9 cellular contexts compared by ENCODE assay signal in the genomic region with DNA sequence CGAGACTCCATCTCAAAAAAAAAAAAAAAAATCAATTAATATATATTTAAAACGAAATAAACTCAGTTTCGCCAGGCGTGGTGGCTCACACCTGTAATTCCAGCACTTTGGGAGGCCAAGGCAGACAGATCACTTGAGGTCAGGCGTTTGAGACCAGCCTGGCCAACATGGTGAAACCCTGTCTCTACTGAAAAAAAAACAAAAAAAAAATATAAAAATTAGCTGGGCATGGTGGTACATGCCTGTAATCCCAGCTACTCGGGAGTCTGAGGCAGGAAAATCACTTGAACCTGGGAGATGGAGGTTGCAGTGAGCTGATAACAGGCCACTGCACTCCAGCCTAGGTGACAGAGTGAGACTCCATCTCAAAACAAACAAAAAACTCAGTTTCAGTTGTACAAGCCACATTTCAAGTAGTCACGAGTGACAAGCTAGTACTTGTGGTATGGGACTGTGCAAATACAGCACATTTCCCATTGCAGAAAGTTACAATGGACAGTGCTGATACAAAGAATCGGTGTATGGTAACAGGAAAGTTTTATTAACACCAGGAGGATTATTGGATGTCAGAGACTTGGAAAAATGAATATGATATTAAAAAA. TPM values are rescaled to one million over a fixed set of nuclear protein-coding genes. Genes with fewer than 3 reads are reported as not detected.
DNase-seq lines count a peak whose midpoint lies in the region; ATAC-seq, FAIRE-seq and TF ChIP-seq lines count a peak whose summit lies in the region.
"Not testable (repeated sequence)": the region's sequence is repeated elsewhere in the genome, so short reads cannot be mapped to it uniquely, and the experiment has no call there.
"Had no signal": no experiment of that assay in that cellular context is flagged by ENCODE, and none has a peak within 500 bp of the region (broad histone marks: within the 10 kb centered on the region; RNA-seq: fewer than 3 reads in every experiment).

No MANE protein-coding gene starts in this region.

- not testable (repeated sequence) for H3K79me2 ChIP-seq in HCT116 (ENCODE audit: insufficient read depth, low read length); GM12878 (ENCODE audit: control insufficient read depth, insufficient read depth, low read length); osteoblast (ENCODE audit: insufficient read depth, low read length)

- intact Hi-C loops in HCT116 (cut with micrococcal nuclease); GM12878 (cut with micrococcal nuclease; ENCODE audit: unreplicated experiment); left lung (cut with DNase I): not testable (repeated sequence)

- POLR2A ChIA-PET in HCT116 (lab: Charles Lee): interaction anchor here (1.3 to 1.5 kb wide), 2 partner anchors 10 to 40 kb away, joined by 3 to 4 read pairs; no protein-coding TSS in a partner anchor
- POLR2A ChIA-PET in GM12878 (lab: Charles Lee): not testable (repeated sequence)

- not testable (repeated sequence) for H4K20me1 ChIP-seq in HCT116 (ENCODE audit: insufficient read depth); GM12878 (ENCODE audit: control insufficient read depth, insufficient read depth); osteoblast (ENCODE audit: insufficient read depth, low read length)

- TF ChIP-seq RAD21 in HCT116 (IDR thresholded peaks at IDR 0.05; ENCODE audit: low read depth); GM12878 (IDR thresholded peaks at IDR 0.05; ENCODE audit: insufficient read depth, low read depth, low read length): not testable (repeated sequence)

- whole genome bisulfite sequencing in GM12878 (ENCODE audit: insufficient coverage, insufficient replicate concordance, low lambda C conversion rate, missing lambda C conversion rate): 91% methylated on average over 8 of the region's 8 CpGs

- H3K4me1 ChIP-seq in HCT116 (ENCODE audit: control insufficient read depth in 1 of 2, insufficient read depth in 2 of 2, low read length in 2 of 2): peaks cover 7 to 16% of the 10 kb centered on the region in 2 experiments; a peak in 3 of 4 replicates
- H3K4me1 ChIP-seq in GM12878 (ENCODE audit: control insufficient read depth, insufficient read depth, low read length); left lung; osteoblast (ENCODE audit: insufficient read depth, low read length): not testable (repeated sequence)

- H3K27me3 ChIP-seq in HCT116 (ENCODE audit: insufficient read depth, low read length); GM12878 (replicated peaks in 1 of 2; ENCODE audit: control insufficient read depth in 2 of 2, insufficient read depth in 2 of 2, low read length in 1 of 2); left lung; osteoblast (ENCODE audit: insufficient read depth, low read length): not testable (repeated sequence)

- TF ChIP-seq EP300 in GM12878 (IDR thresholded peaks at IDR 0.05; ENCODE audit: borderline replicate concordance in 1 of 2, control insufficient read depth in 1 of 2, low read depth in 2 of 2, low read length in 2 of 2): not testable (repeated sequence)

- CTCF ChIA-PET in HCT116 (lab: Charles Lee): interaction anchor here (0.7 to 1.0 kb wide), 3 partner anchors 11 to 1283 kb away, joined by 3 read pairs; partner anchors contain the start of gene TRNAU1AP
- CTCF ChIA-PET in GM12878 (lab: Yijun Ruan, JAX): interaction anchor here (0.7 to 1.5 kb wide), 3 partner anchors 9 to 348 kb away, joined by 4 to 5 read pairs (median 4); no protein-coding TSS in a partner anchor

- not testable (repeated sequence) for H3K9ac ChIP-seq in HCT116 (ENCODE audit: low read length); GM12878 (ENCODE audit: control insufficient read depth, insufficient read depth, low read length)

- H3K9me2 ChIP-seq in HCT116 (ENCODE audit: insufficient read depth): not testable (repeated sequence)

- not testable (repeated sequence) for DNase-seq in HCT116 (ENCODE audit: low read depth, low spot score); GM12878 (ENCODE audit: low read depth, low spot score); left lung
- peak; percentile 41 for DNase-seq in NCI-H510A treated with DMSO at 0.1 percent for 48 hours (lab: John Stamatoyannopoulos, UW)
- DNase-seq in epithelial cell of esophagus (ENCODE audit: low read depth): peak; percentile 43
- peak; percentile 58 for DNase-seq in osteoblast (ENCODE audit: insufficient read length, low spot score, missing footprints)

- RAD21 ChIA-PET in HCT116 (lab: Charles Lee; ENCODE audit: low non-redundant PET in 1 of 2, low total read pairs in 2 of 2, uncharacterized antibody in 2 of 2, unreplicated experiment in 2 of 2) (interaction anchor here in 1 of 2 experiments (0.7 kb wide), 1 partner anchor 292 kb away, joined by 4 read pairs; no protein-coding TSS in a partner anchor), GM12878 (lab: Charles Lee; ENCODE audit: unreplicated experiment) (interaction anchor here (1.0 kb wide), 1 partner anchor 131 kb away, joined by 3 read pairs; no protein-coding TSS in a partner anchor)

- not testable (repeated sequence) for H3K9me3 ChIP-seq in HCT116 (ENCODE audit: control insufficient read depth in 1 of 2, insufficient read depth in 1 of 2, low read depth in 1 of 2, low read length in 2 of 2); GM12878 (replicated peaks; ENCODE audit: control insufficient read depth, insufficient read depth, low read length); left lung; osteoblast (ENCODE audit: low read depth, low read length)

- in situ Hi-C loops in GM12878 (cut with MboI): not testable (repeated sequence)

- ATAC-seq in HCT116: not testable (repeated sequence)
- ATAC-seq in GM12878: peak; percentile 15; the same call in 2 of the 3 replicates
- ATAC-seq in left lung: peak; percentile 90

- H3K36me3 ChIP-seq in HCT116 (ENCODE audit: control insufficient read depth in 1 of 2, insufficient read depth in 2 of 2, low read length in 2 of 2): peaks cover 14 to 17% of the 10 kb centered on the region in 2 experiments; a peak in 2 of 4 replicates
- H3K36me3 ChIP-seq in GM12878 (ENCODE audit: control insufficient read depth in 2 of 2, insufficient read depth in 2 of 2, low read length in 1 of 2): peaks cover 10 to 16% of the 10 kb centered on the region in 2 experiments; a peak in 3 of 4 replicates
- peaks cover 0 to 23% of the 10 kb centered on the region in 2 donors for H3K36me3 ChIP-seq in left lung
- peaks cover 12% of the 10 kb centered on the region for H3K36me3 ChIP-seq in osteoblast (ENCODE audit: insufficient read depth, low read length)

- not testable (repeated sequence) for TF ChIP-seq CTCF in 22Rv1 (IDR thresholded peaks at IDR 0.05); HCT116 (IDR thresholded peaks at IDR 0.05 in 2 of 3, conservative IDR thresholded peaks at IDR 0.05 in 1 of 3; ENCODE audit: borderline replicate concordance in 1 of 3, insufficient read depth in 1 of 3, low read depth in 2 of 3, low read length in 2 of 3); GM12878 (IDR thresholded peaks at IDR 0.05 in 2 of 3, conservative IDR thresholded peaks at IDR 0.05 in 1 of 3; ENCODE audit: control insufficient read depth in 2 of 3, extremely low read depth in 1 of 3, insufficient read depth in 1 of 3, low read depth in 3 of 3, low read length in 3 of 3); epithelial cell of esophagus (IDR thresholded peaks at IDR 0.05; ENCODE audit: insufficient read depth, low read depth, low read length, missing control alignments); left lung (IDR thresholded peaks at IDR 0.05); osteoblast (IDR thresholded peaks at IDR 0.05; ENCODE audit: extremely low read depth, low read depth, low read length)

- not testable (repeated sequence) for TF ChIP-seq POLR2A in HCT116 (IDR thresholded peaks at IDR 0.05; ENCODE audit: borderline replicate concordance, extremely low read depth, insufficient read depth, insufficient read length); GM12878 (IDR thresholded peaks at IDR 0.05; ENCODE audit: low read depth, low read length)

- H3K4me3 ChIP-seq in HCT116 (replicated peaks in 1 of 2; ENCODE audit: low read depth in 1 of 2, low read length in 2 of 2); GM12878; epithelial cell of esophagus (ENCODE audit: low read length); left lung; osteoblast (ENCODE audit: insufficient read depth, low read length): not testable (repeated sequence)

- H2AFZ ChIP-seq in HCT116 (ENCODE audit: low read depth, low read length, poor library complexity, severe bottlenecking); GM12878 (ENCODE audit: control insufficient read depth, low read depth, low read length); osteoblast (ENCODE audit: low read length): not testable (repeated sequence)

- not testable (repeated sequence) for BruUV-seq in HCT116 (replicated peaks; lab: Mats Ljungman, UMichigan); GM12878 (replicated peaks; lab: Mats Ljungman, UMichigan)

- FAIRE-seq in GM12878 (lab: Jason Lieb, UNC): not testable (repeated sequence)

- SMC1A ChIA-PET in GM12878 (lab: Charles Lee; ENCODE audit: uncharacterized antibody, unreplicated experiment): interaction anchor here (0.7 to 1.4 kb wide), 3 partner anchors 10 to 461 kb away, joined by 3 to 8 read pairs (median 3); no protein-coding TSS in a partner anchor

- H3K4me2 ChIP-seq in HCT116 (ENCODE audit: low read length); GM12878 (ENCODE audit: control insufficient read depth, insufficient read depth); osteoblast (ENCODE audit: insufficient read depth, low read length): not testable (repeated sequence)

- peak overlapping the region; percentile 55 for H3K27ac ChIP-seq in 22Rv1
- H3K27ac ChIP-seq in HCT116 (ENCODE audit: low read depth, low read length); GM12878 (ENCODE audit: control insufficient read depth, insufficient read depth); left lung; osteoblast (ENCODE audit: low read depth, low read length): not testable (repeated sequence)

RNA-seq across cellular contexts. Expression of gene TRNAU1AP, which starts 11.4 kb away (rescaled TPM):
- 29.7 TPM for total RNA-seq in HCT116 (2021; ENCODE audit: unreplicated experiment)
- 21.9 and 25.3 TPM in 2 replicates for polyA plus RNA-seq in HCT116 (2012)
- 99.4 and 101 TPM in 2 replicates for total RNA-seq in GM12878 (2013; cell fraction: nucleolus; rRNA removed)
- 24.3 and 28.2 TPM in 2 replicates for total RNA-seq in GM12878 (2014; rRNA removed)
- 26.2 and 29.5 TPM in 2 replicates for total RNA-seq in GM12878 (2014; rRNA removed; fragmentation: Illumina TruSeq; extraction: Trizol)
- 30.8 and 35.6 TPM in 2 replicates for total RNA-seq in GM12878 (2021)
- polyA plus RNA-seq in GM12878 (2011; ENCODE audit: low read depth): 16.8 TPM
- polyA plus RNA-seq in GM12878 (2011; rRNA removed): 60.7 and 67.0 TPM in 2 replicates
- polyA plus RNA-seq in GM12878 (2011; cell fraction: cytosol; rRNA removed): 35.3 and 40.9 TPM in 2 replicates
- 49.4 and 62.4 TPM in 2 replicates for polyA plus RNA-seq in GM12878 (2011; cell fraction: nucleus; rRNA removed)
- polyA plus RNA-seq in GM12878 (2012): 26.9 and 27.2 TPM in 2 replicates
- 28.5 and 34.3 TPM in 2 replicates for polyA plus RNA-seq in GM12878 (2014; fragmentation: Illumina TruSeq; extraction: Trizol)
- polyA plus RNA-seq in GM12878 (2014; fragmentation: Nextera tagmentation; extraction: Ambion mirVana): 10 to 100 TPM; 53.1 to 53.8 TPM
- polyA plus RNA-seq in GM12878 (2014; rRNA removed): 25.8 and 34.3 TPM in 2 replicates
- polyA plus RNA-seq in GM12878 (2016; fragmentation: Nextera tagmentation; extraction: Ambion mirVana): 10 to 100 TPM; 28.5 to 32.8 TPM
- 31.7 and 32.2 TPM in 2 replicates for polyA minus RNA-seq in GM12878 (2011; rRNA and poly(A)+ RNA removed)
- polyA minus RNA-seq in GM12878 (2011; cell fraction: cytosol; rRNA and poly(A)+ RNA removed): 13.1 and 13.7 TPM in 2 replicates
- 18.9 and 26.8 TPM in 2 replicates for polyA minus RNA-seq in GM12878 (2011; cell fraction: nucleus; rRNA and poly(A)+ RNA removed)
- total RNA-seq in left lung: 10 to 100 TPM; 26.1 to 27.0 TPM
- total RNA-seq in osteoblast: 23.2 and 28.3 TPM in 2 replicates

RNA-seq across cellular contexts. Expression of gene RCC1, which starts 35.7 kb away (rescaled TPM):
- total RNA-seq in HCT116 (2021; ENCODE audit: unreplicated experiment) (124 TPM), GM12878 (2014; rRNA removed) (69.0 and 78.6 TPM in 2 replicates), GM12878 (2014; rRNA removed; fragmentation: Illumina TruSeq; extraction: Trizol) (66.3 and 71.8 TPM in 2 replicates), GM12878 (2021) (79.4 and 86.2 TPM in 2 replicates), left lung (10 to 100 TPM; 35.5 to 36.3 TPM), osteoblast (32.1 and 35.1 TPM in 2 replicates)
- 113 and 117 TPM in 2 replicates for polyA plus RNA-seq in HCT116 (2012)
- 32.4 and 36.3 TPM in 2 replicates for total RNA-seq in GM12878 (2013; cell fraction: nucleolus; rRNA removed)
- 28.7 TPM for polyA plus RNA-seq in GM12878 (2011; ENCODE audit: low read depth)
- polyA plus RNA-seq in GM12878 (2011; rRNA removed) (45.4 and 64.5 TPM in 2 replicates), GM12878 (2014; fragmentation: Illumina TruSeq; extraction: Trizol) (69.6 and 99.4 TPM in 2 replicates), GM12878 (2014; fragmentation: Nextera tagmentation; extraction: Ambion mirVana) (10 to 100 TPM in 1 of 2 experiments, 1 to 10 TPM in 1; 8.3 to 15.2 TPM), GM12878 (2014; rRNA removed) (77.5 and 85.3 TPM in 2 replicates), GM12878 (2016; fragmentation: Nextera tagmentation; extraction: Ambion mirVana) (10 to 100 TPM; 71.0 to 78.7 TPM)
- 76.0 and 79.8 TPM in 2 replicates for polyA plus RNA-seq in GM12878 (2011; cell fraction: cytosol; rRNA removed)
- 62.4 and 81.8 TPM in 2 replicates for polyA plus RNA-seq in GM12878 (2011; cell fraction: nucleus; rRNA removed)
- 35.2 and 39.0 TPM in 2 replicates for polyA plus RNA-seq in GM12878 (2012)
- 80.5 and 117 TPM in 2 replicates for polyA minus RNA-seq in GM12878 (2011; rRNA and poly(A)+ RNA removed)
- polyA minus RNA-seq in GM12878 (2011; cell fraction: cytosol; rRNA and poly(A)+ RNA removed): 16.3 and 25.6 TPM in 2 replicates
- polyA minus RNA-seq in GM12878 (2011; cell fraction: nucleus; rRNA and poly(A)+ RNA removed): 12.7 and 28.6 TPM in 2 replicates

RNA-seq across cellular contexts. Expression of gene RAB42, which starts 50.5 kb away (rescaled TPM):
- total RNA-seq in HCT116 (2021; ENCODE audit: unreplicated experiment) (not detected), GM12878 (2014; rRNA removed) (0.76 and 0.96 TPM in 2 replicates), GM12878 (2014; rRNA removed; fragmentation: Illumina TruSeq; extraction: Trizol) (0.28 and 0.49 TPM in 2 replicates), GM12878 (2021) (0.72 and 0.92 TPM in 2 replicates), left lung (10 to 100 TPM in 1 of 2 donors, 1 to 10 TPM in 1; 6.1 to 17.7 TPM), osteoblast (5.0 and 5.1 TPM in 2 replicates)
- polyA plus RNA-seq in HCT116 (2012): 0.05 and 0.15 TPM in 2 replicates
- 1.1 and 2.0 TPM in 2 replicates for total RNA-seq in GM12878 (2013; cell fraction: nucleolus; rRNA removed)
- polyA plus RNA-seq in GM12878 (2011; ENCODE audit: low read depth): 0.75 TPM
- polyA plus RNA-seq in GM12878 (2011; rRNA removed) (4.2 and 4.5 TPM in 2 replicates), GM12878 (2014; fragmentation: Illumina TruSeq; extraction: Trizol) (0.38 and 0.51 TPM in 2 replicates), GM12878 (2014; fragmentation: Nextera tagmentation; extraction: Ambion mirVana) (under 1 TPM; 0.16 to 0.21 TPM), GM12878 (2014; rRNA removed) (0.24 and 0.99 TPM in 2 replicates), GM12878 (2016; fragmentation: Nextera tagmentation; extraction: Ambion mirVana) (under 1 TPM; 0.28 to 0.48 TPM)
- polyA plus RNA-seq in GM12878 (2011; cell fraction: cytosol; rRNA removed): 5.8 and 6.1 TPM in 2 replicates
- polyA plus RNA-seq in GM12878 (2011; cell fraction: nucleus; rRNA removed): 1.4 and 2.3 TPM in 2 replicates
- 0.72 and 1.2 TPM in 2 replicates for polyA plus RNA-seq in GM12878 (2012)
- 3.0 and 3.7 TPM in 2 replicates for polyA minus RNA-seq in GM12878 (2011; rRNA and poly(A)+ RNA removed)
- 1.6 and 1.9 TPM in 2 replicates for polyA minus RNA-seq in GM12878 (2011; cell fraction: cytosol; rRNA and poly(A)+ RNA removed)
- polyA minus RNA-seq in GM12878 (2011; cell fraction: nucleus; rRNA and poly(A)+ RNA removed): 1.5 and 2.0 TPM in 2 replicates
- polyA plus RNA-seq: CD4-positive, alpha-beta memory T cell; IgD-negative memory B cell had no signal
